In the genomic region with DNA sequence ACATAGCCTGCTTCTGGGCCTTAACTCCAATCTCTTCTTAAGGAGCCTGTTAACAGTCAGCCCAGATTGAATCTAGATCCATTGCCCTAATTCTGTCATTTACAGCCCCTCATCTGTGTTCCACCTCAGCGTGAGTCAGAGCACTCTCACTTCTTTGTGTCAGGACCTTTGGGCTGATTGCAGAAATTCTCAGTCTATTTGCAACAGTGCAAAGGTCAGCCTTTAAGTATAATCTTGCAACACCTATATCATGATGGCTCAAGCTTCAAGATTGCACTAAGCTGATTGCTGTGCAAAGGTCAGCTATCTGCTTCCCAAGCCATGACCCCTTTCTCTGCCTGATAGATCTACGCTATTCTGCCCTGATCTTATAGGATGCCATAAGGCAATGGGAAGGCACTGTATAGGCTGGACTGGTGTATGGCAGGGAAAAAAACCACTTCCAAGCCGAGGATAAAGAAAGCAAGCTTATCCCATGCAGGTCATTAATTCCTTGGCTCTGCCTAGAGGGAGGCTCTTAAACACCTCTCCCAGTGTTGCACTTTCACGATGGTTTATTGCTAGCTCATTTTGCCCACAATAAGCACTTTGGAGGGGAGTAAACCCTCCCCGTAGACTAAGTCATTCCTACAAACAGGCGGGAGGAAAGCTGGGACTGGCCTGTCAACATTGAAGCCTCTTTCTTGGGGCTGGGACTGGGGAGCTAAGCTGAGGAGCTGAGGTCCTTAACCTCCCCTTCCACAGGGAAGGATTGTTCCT, we compare ENCODE assay signal across 12 cellular contexts.
DNase-seq lines count a peak whose midpoint lies in the region; ATAC-seq and TF ChIP-seq lines count a peak whose summit lies in the region.
"Had no signal": no experiment of that assay in that cellular context is flagged by ENCODE, and none has a peak within 500 bp of the region (broad histone marks: within the 10 kb centered on the region; RNA-seq: fewer than 3 reads in every experiment).

No MANE protein-coding gene starts in this region.

- in situ Hi-C loops in brain microvascular endothelial cell (cut with HindIII; ENCODE audit: low pct_ligation_motif_present, low sequenced_read_pairs), result no loop called here

- no peak overlapping the region for H3K27ac ChIP-seq in brain microvascular endothelial cell
- H3K27ac ChIP-seq in right lobe of liver, result no peak overlapping the region
- H3K27ac ChIP-seq: adrenal gland, esophagus muscularis mucosa had no signal

- no peak for TF ChIP-seq POLR2A in right lobe of liver (IDR thresholded peaks at IDR 0.05)

- H3K4me3 ChIP-seq in brain microvascular endothelial cell (ENCODE audit: low read depth, low read length), result no peak overlapping the region
- no peak overlapping the region for H3K4me3 ChIP-seq in right lobe of liver
- H3K4me3 ChIP-seq in H7 (ENCODE audit: insufficient read depth, low read depth, low read length), result no peak overlapping the region
- H3K4me3 ChIP-seq: adrenal gland, esophagus muscularis mucosa had no signal

- TF ChIP-seq CTCF in brain microvascular endothelial cell (IDR thresholded peaks at IDR 0.05; ENCODE audit: low read depth, low read length, missing control alignments) (no peak), right lobe of liver (IDR thresholded peaks at IDR 0.05) (no peak)

- DNase-seq in Daoy (ENCODE audit: low read depth) (peak; percentile 51), LHCN-M2 (ENCODE audit: low read depth) (peak; percentile 69), brain microvascular endothelial cell (peak; percentile 21), right lobe of liver (no peak), H7 (no peak), left ventricle myocardium superior (no peak), NCI-H1092 (lab: John Stamatoyannopoulos, UW) (no peak)
- DNase-seq: activated CD4-positive, alpha-beta T cell treated with anti-CD3 and anti-CD28 coated beads, Interleukin-2, amount 10 ng/mL, durations not matched to agents 7 days and 5 days; adrenal gland; NCI-H1105 treated with DMSO at 0.1 percent for 48 hours had no signal

- H3K9me3 ChIP-seq in right lobe of liver, result no peaks in the 10 kb centered on the region
- H3K9me3 ChIP-seq: adrenal gland, esophagus muscularis mucosa had no signal

- peaks cover 0 to 11% (median 0%) of the 10 kb centered on the region in 4 donors for H3K4me1 ChIP-seq in right lobe of liver
- H3K4me1 ChIP-seq: adrenal gland had no signal

- intact Hi-C loops in right lobe of liver (cut with DNase I), result no loop called here
- intact Hi-C loops in left ventricle myocardium superior (cut with micrococcal nuclease), result loop anchor here (10.0 kb wide), 1 partner anchor 484 kb away; no protein-coding TSS in a partner anchor

- H3K36me3 ChIP-seq in brain microvascular endothelial cell (replicated peaks), result no peaks in the 10 kb centered on the region
- no peaks in the 10 kb centered on the region for H3K36me3 ChIP-seq in right lobe of liver
- H3K36me3 ChIP-seq in H7 (replicated peaks; ENCODE audit: control insufficient read depth, insufficient read depth, low read length), result no peaks in the 10 kb centered on the region
- H3K36me3 ChIP-seq: adrenal gland, esophagus muscularis mucosa had no signal

- ATAC-seq in right lobe of liver (peak; percentile 49 to 81 (median 78)), HG02884 (IDR thresholded peaks at IDR 0.05; ENCODE audit: unreplicated experiment) (no peak), left ventricle myocardium superior (no peak)

- WGBS in right lobe of liver (ENCODE audit: insufficient coverage, low coverage, low lambda C conversion rate, missing lambda C conversion rate), result 30% methylated on average over 4 of the region's 6 CpGs

- H3K27me3 ChIP-seq in brain microvascular endothelial cell (replicated peaks) (no peaks in the 10 kb centered on the region), right lobe of liver (no peaks in the 10 kb centered on the region), H7 (ENCODE audit: control insufficient read depth, insufficient read depth, low read length) (no peaks in the 10 kb centered on the region)
- H3K27me3 ChIP-seq: adrenal gland had no signal

Comparison
In these comparisons a context has a peak if more than half of its experiments do, and no peak if none do; other contexts are left out.
1. DNase-seq: peak in Daoy (single experiment), LHCN-M2 (single experiment) and brain microvascular endothelial cell (single experiment); none in right lobe of liver (0 of 3), H7 (single experiment), left ventricle myocardium superior (single experiment) and NCI-H1092 (single experiment).
2. ATAC-seq: peak in right lobe of liver (4 of 4); none in HG02884 (single experiment) and left ventricle myocardium superior (single experiment).